ENCODE assay signal across 8 cellular contexts in the genomic region with DNA sequence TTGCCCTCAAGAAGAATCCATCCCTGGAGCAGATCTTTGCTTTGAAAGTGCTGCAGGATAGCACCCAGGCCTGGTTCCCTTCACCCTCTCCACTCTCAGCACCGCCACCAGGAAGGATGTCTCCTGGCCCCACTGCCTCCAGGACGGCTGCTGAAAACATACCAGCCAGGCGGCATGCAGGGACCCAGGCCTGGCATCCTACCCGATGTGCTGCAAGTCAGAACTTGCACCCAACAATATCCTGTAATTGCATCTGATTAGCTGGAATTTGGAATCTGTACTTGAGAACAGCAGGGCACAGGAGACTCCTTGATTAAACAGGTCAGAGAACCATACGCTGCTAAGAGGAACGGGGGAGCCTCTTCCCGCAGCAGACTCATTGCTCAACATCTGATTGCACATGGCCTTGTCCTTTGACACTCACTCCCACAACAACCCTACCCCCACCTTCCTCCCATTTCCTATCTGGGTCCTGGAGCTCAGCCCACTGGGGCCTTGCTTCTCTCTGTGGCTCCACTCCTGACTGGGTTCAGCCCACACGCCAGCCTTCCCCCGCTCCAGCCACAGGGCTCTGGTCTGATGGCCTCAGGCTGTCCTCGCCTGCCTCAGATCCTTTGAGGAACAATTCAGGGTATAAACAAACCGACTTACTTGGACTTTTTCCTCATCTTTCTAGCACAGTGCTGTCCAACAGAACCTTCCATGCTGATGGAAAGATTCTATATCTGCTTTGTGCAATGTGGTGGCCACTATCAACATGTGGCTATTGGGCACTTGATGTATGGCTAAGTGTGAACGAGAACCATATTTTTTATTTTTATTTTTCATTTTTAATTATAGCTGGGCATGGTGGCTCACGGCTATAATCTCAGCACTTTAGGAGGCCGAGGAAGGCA.
DNase-seq lines count a peak whose midpoint lies in the region; ATAC-seq and TF ChIP-seq lines count a peak whose summit lies in the region.

No MANE protein-coding gene starts in this region.

- no peaks in the 10 kb centered on the region for H3K9me3 ChIP-seq in MM.1S (replicated peaks; ENCODE audit: insufficient read depth, low read length)

- TF ChIP-seq CTCF in MM.1S (IDR thresholded peaks at IDR 0.05; ENCODE audit: low read length), result no peak

- no peaks in the 10 kb centered on the region for H3K79me2 ChIP-seq in MM.1S (ENCODE audit: low read length)

- H3K27me3 ChIP-seq in MM.1S (replicated peaks; ENCODE audit: insufficient read depth, low read length), result no peaks in the 10 kb centered on the region

- ATAC-seq in esophagus mucosa (peak; percentile 55), GM18909 (IDR thresholded peaks at IDR 0.05; ENCODE audit: poor library complexity, unreplicated experiment) (no peak), GM18511 (IDR thresholded peaks at IDR 0.05; ENCODE audit: unreplicated experiment) (no peak), HG03378 (IDR thresholded peaks at IDR 0.05; ENCODE audit: unreplicated experiment) (no peak)
- peak; percentile 41 to 45 for ATAC-seq in natural killer cell treated with Interleukin-12 subunit alpha and Interleukin-12 subunit beta and Interleukin-15 and Interleukin-18, amount 100 ng/mL, for 72 hours

- peaks cover 9 to 16% of the 10 kb centered on the region in 2 donors for H3K4me1 Mint-ChIP-seq in natural killer cell treated with Interleukin-12 subunit alpha and Interleukin-12 subunit beta and Interleukin-15 and Interleukin-18, amount 100 ng/mL, for 72 hours (ENCODE audit: low read depth in 2 of 2)

- H3K27ac Mint-ChIP-seq in natural killer cell treated with Interleukin-12 subunit alpha and Interleukin-12 subunit beta and Interleukin-15 and Interleukin-18, amount 100 ng/mL, for 72 hours, result peak overlapping the region in 1 of 2 donors; percentile 74

- H3K4me3 ChIP-seq in MM.1S (ENCODE audit: low read length), result no peak overlapping the region

- no peaks in the 10 kb centered on the region for H3K9me3 Mint-ChIP-seq in natural killer cell treated with Interleukin-12 subunit alpha and Interleukin-12 subunit beta and Interleukin-15 and Interleukin-18, amount 100 ng/mL, for 72 hours

- no peaks in the 10 kb centered on the region for H3K4me1 ChIP-seq in MM.1S (ENCODE audit: low read length)

- H3K9me2 ChIP-seq in MM.1S (replicated peaks; ENCODE audit: insufficient read depth, low read length), result no peaks in the 10 kb centered on the region

- no peak overlapping the region for H3K4me2 ChIP-seq in MM.1S (ENCODE audit: low read depth, low read length)

- no peak overlapping the region for H2AFZ ChIP-seq in MM.1S (ENCODE audit: low read length)

- no peaks in the 10 kb centered on the region for H4K20me1 ChIP-seq in MM.1S (ENCODE audit: insufficient read depth, low read length)

- DNase-seq in C1 segment of cervical spinal cord (lab: John Stamatoyannopoulos, UW), result peak in 10 of 14 donors; percentile 10 to 74 (median 41)
- DNase-seq in NCI-H2196 treated with DMSO at 0.1 percent for 48 hours (lab: John Stamatoyannopoulos, UW; ENCODE audit: unreplicated experiment), result peak; percentile 78
- no peak for DNase-seq in natural killer cell treated with Interleukin-12 subunit alpha and Interleukin-12 subunit beta and Interleukin-15 and Interleukin-18, amount 100 ng/mL, for 72 hours (ENCODE audit: low spot score)
- no peak for DNase-seq in MM.1S

- peak overlapping the region; percentile 32 for H3K4me3 Mint-ChIP-seq in natural killer cell treated with Interleukin-12 subunit alpha and Interleukin-12 subunit beta and Interleukin-15 and Interleukin-18, amount 100 ng/mL, for 72 hours

- no peak overlapping the region for H3K9ac ChIP-seq in MM.1S (ENCODE audit: low read length)

- no peaks in the 10 kb centered on the region for H3F3A ChIP-seq in MM.1S (ENCODE audit: insufficient read depth, low read length)

- H3K36me3 Mint-ChIP-seq in natural killer cell treated with Interleukin-12 subunit alpha and Interleukin-12 subunit beta and Interleukin-15 and Interleukin-18, amount 100 ng/mL, for 72 hours, result no peaks in the 10 kb centered on the region

- H3K27ac ChIP-seq in MM.1S (ENCODE audit: low read length), result no peak overlapping the region

- H3K27me3 Mint-ChIP-seq in natural killer cell treated with Interleukin-12 subunit alpha and Interleukin-12 subunit beta and Interleukin-15 and Interleukin-18, amount 100 ng/mL, for 72 hours, result no peaks in the 10 kb centered on the region

- no peaks in the 10 kb centered on the region for H3K36me3 ChIP-seq in MM.1S (replicated peaks; ENCODE audit: insufficient read depth, low read length)

Comparison
In these comparisons a context has a peak if more than half of its experiments do, and no peak if none do; other contexts are left out.
1. DNase-seq: peak in C1 segment of cervical spinal cord (10 of 14) and NCI-H2196 treated with DMSO at 0.1 percent for 48 hours (single experiment); none in natural killer cell treated with Interleukin-12 subunit alpha and Interleukin-12 subunit beta and Interleukin-15 and Interleukin-18, amount 100 ng/mL, for 72 hours (single experiment) and MM.1S (single experiment).
2. ATAC-seq: peak in esophagus mucosa (single experiment) and natural killer cell treated with Interleukin-12 subunit alpha and Interleukin-12 subunit beta and Interleukin-15 and Interleukin-18, amount 100 ng/mL, for 72 hours (2 of 2); none in GM18909 (single experiment), GM18511 (single experiment) and HG03378 (single experiment).